ENCODE assay signal across 1 cellular context in the genomic region with DNA sequence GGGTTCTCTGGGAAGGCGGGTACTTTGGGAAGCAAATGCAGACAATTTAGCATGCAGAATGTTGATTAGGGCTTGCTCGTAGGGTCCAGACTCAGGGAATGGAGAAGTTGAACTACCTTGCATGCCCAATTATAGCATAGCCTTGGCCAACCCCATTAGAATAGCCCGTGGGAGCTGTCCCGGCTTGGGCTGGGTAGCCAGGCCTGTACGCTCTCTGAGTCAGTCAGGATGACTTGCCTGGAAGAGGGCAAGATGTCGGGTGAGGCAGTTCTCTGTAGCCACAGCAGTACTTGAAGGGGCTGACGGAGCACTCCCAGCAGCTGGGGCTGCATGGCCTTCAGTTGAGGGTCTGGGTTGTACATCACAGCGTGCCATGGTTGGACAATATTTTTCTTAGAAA.
TF ChIP-seq lines count a peak whose summit lies in the region.

No MANE protein-coding gene starts in this region.

TF ChIP-seq in GM23338, 12 proteins besides CTCF, POLR2A, EP300 and RAD21 (continued from another document):
- TF ChIP-seq, protein P1, sequence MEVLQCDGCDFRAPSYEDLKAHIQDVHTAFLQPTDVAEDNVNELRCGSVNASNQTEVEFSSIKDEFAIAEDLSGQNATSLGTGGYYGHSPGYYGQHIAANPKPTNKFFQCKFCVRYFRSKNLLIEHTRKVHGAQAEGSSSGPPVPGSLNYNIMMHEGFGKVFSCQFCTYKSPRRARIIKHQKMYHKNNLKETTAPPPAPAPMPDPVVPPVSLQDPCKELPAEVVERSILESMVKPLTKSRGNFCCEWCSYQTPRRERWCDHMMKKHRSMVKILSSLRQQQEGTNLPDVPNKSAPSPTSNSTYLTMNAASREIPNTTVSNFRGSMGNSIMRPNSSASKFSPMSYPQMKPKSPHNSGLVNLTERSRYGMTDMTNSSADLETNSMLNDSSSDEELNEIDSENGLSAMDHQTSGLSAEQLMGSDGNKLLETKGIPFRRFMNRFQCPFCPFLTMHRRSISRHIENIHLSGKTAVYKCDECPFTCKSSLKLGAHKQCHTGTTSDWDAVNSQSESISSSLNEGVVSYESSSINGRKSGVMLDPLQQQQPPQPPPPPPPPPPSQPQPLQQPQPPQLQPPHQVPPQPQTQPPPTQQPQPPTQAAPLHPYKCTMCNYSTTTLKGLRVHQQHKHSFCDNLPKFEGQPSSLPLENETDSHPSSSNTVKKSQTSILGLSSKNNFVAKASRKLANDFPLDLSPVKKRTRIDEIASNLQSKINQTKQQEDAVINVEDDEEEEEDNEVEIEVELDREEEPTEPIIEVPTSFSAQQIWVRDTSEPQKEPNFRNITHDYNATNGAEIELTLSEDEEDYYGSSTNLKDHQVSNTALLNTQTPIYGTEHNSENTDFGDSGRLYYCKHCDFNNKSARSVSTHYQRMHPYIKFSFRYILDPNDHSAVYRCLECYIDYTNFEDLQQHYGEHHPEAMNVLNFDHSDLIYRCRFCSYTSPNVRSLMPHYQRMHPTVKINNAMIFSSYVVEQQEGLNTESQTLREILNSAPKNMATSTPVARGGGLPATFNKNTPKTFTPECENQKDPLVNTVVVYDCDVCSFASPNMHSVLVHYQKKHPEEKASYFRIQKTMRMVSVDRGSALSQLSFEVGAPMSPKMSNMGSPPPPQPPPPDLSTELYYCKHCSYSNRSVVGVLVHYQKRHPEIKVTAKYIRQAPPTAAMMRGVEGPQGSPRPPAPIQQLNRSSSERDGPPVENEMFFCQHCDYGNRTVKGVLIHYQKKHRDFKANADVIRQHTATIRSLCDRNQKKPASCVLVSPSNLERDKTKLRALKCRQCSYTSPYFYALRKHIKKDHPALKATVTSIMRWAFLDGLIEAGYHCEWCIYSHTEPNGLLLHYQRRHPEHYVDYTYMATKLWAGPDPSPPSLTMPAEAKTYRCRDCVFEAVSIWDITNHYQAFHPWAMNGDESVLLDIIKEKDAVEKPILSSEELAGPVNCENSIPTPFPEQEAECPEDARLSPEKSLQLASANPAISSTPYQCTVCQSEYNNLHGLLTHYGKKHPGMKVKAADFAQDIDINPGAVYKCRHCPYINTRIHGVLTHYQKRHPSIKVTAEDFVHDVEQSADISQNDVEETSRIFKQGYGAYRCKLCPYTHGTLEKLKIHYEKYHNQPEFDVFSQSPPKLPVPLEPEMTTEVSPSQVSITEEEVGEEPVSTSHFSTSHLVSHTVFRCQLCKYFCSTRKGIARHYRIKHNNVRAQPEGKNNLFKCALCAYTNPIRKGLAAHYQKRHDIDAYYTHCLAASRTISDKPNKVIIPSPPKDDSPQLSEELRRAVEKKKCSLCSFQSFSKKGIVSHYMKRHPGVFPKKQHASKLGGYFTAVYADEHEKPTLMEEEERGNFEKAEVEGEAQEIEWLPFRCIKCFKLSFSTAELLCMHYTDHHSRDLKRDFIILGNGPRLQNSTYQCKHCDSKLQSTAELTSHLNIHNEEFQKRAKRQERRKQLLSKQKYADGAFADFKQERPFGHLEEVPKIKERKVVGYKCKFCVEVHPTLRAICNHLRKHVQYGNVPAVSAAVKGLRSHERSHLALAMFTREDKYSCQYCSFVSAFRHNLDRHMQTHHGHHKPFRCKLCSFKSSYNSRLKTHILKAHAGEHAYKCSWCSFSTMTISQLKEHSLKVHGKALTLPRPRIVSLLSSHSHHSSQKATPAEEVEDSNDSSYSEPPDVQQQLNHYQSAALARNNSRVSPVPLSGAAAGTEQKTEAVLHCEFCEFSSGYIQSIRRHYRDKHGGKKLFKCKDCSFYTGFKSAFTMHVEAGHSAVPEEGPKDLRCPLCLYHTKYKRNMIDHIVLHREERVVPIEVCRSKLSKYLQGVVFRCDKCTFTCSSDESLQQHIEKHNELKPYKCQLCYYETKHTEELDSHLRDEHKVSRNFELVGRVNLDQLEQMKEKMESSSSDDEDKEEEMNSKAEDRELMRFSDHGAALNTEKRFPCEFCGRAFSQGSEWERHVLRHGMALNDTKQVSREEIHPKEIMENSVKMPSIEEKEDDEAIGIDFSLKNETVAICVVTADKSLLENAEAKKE (CRISPR knock-in tag; IDR thresholded peaks at IDR 0.05) = no peak
- TF ChIP-seq JUNB (IDR thresholded peaks at IDR 0.05; ENCODE audit: unreplicated experiment) = no peak
